ENCODE assay signal across 31 cellular contexts in the genomic region with DNA sequence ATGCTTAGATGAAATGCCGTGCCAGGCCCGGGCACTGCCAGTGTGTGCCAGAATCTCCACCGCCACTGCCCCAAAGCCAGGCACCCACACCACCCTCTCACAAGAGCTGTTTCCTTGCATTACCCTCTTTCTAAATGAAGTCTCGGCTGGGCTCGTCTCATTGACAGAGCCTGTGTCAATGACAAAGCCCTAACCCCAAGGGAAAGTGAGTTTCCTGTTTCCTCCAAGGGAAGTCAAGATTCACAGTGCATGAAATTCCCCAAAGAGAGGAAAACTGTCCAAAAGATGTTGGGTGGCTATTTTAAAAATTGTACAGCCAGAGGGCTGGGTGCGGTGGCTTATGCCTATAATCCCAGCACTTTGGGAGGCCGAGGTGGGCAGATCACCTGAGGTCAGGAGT.
"Had no signal": no experiment of that assay in that cellular context is flagged by ENCODE, and none has a peak within 500 bp of the region (broad histone marks: within the 10 kb centered on the region; RNA-seq: fewer than 3 reads in every experiment).

No MANE protein-coding gene starts in this region.

- ATAC-seq: activated CD8-positive, alpha-beta T cell treated with anti-CD3 and anti-CD28 coated beads for 36 hours; activated naive CD4-positive, alpha-beta T cell treated with anti-CD3 and anti-CD28 coated beads, Interleukin-2, amount 50 U/mL, for 72 hours; activated T-cell treated with anti-CD3 and anti-CD28 coated beads, Interleukin-2, amount 50 U/mL, for 4 hours; activated T-cell treated with anti-CD3 and anti-CD28 coated beads, Interleukin-2, amount 50 U/mL, for 72 hours; activated T-helper 17 cell treated with anti-CD3 and anti-CD28 coated beads, Interleukin-2, amount 50 U/mL, for 72 hours; body of pancreas had no signal

- H3K4me1 ChIP-seq: adrenal gland, breast epithelium had no signal

- H3K27ac ChIP-seq: adrenal gland, body of pancreas, brain microvascular endothelial cell, breast epithelium, VCaP had no signal

- DNase-seq: activated B cell treated with CpG ODN at 0.5 μM for 24 hours; activated CD4-positive, alpha-beta memory T cell treated with anti-CD3 and anti-CD28 coated beads for 36 hours; activated CD4-positive, alpha-beta T cell treated with anti-CD3 and anti-CD28 coated beads for 4 hours; activated CD4-positive, alpha-beta T cell treated with anti-CD3 and anti-CD28 coated beads, Interleukin-2, amount 10 ng/mL, durations not matched to agents 24 days and 14 days; activated CD4-positive, alpha-beta T cell treated with anti-CD3 and anti-CD28 coated beads, Interleukin-2, amount 50 U/mL, for 1 hour; activated CD4-positive, alpha-beta T cell treated with anti-CD3 and anti-CD28 coated beads, Interleukin-2, amount 50 U/mL, for 4 hours; activated CD4-positive, CD25-positive, alpha-beta regulatory T cell treated with anti-CD3 and anti-CD28 coated beads, Interleukin-2, amount 50 U/mL, for 72 hours; activated CD8-positive, alpha-beta memory T cell treated with anti-CD3 and anti-CD28 coated beads, Interleukin-2, amount 50 U/mL, for 4 hours; activated CD8-positive, alpha-beta T cell treated with anti-CD3 and anti-CD28 coated beads for 36 hours; activated effector memory CD4-positive, alpha-beta T cell treated with anti-CD3 and anti-CD28 coated beads, Interleukin-2, amount 50 U/mL, for 16 hours; activated gamma-delta T cell treated with Interleukin-2 at 50 U/mL for 16 hours; activated naive CD4-positive, alpha-beta T cell; activated naive CD4-positive, alpha-beta T cell treated with anti-CD3 and anti-CD28 coated beads for 36 hours; activated naive CD4-positive, alpha-beta T cell treated with anti-CD3 and anti-CD28 coated beads, Interleukin-2, amount 50 U/mL, for 16 hours; activated naive CD8-positive, alpha-beta T cell treated with anti-CD3 and anti-CD28 coated beads for 36 hours; activated T-cell treated with anti-CD3 and anti-CD28 coated beads for 4 hours; activated T-cell treated with anti-CD3 and anti-CD28 coated beads, Interleukin-2, amount 50 U/mL, for 1 hour; activated T-cell treated with anti-CD3 and anti-CD28 coated beads, Interleukin-2, amount 50 U/mL, for 4 hours; activated T-cell treated with anti-CD3 and anti-CD28 coated beads, Interleukin-2, amount 50 U/mL, for 72 hours; adrenal gland; amniotic stem cell; aorta; body of pancreas; brain microvascular endothelial cell; central memory CD4-positive, alpha-beta T cell; T-helper 2 cell; T-helper 9 cell had no signal

- H3K36me3 ChIP-seq: adrenal gland, brain microvascular endothelial cell, breast epithelium had no signal

- H3K27me3 ChIP-seq: adrenal gland, body of pancreas, brain microvascular endothelial cell, breast epithelium had no signal

- H3K9me3 ChIP-seq: adrenal gland, body of pancreas, breast epithelium had no signal

- H3K4me3 ChIP-seq: adrenal gland, body of pancreas, breast epithelium had no signal
